11 cellular contexts compared by ENCODE assay signal in genomic region chr3:194083253-194084224, GRCh38. TPM values are rescaled to one million over a fixed set of nuclear protein-coding genes. Genes with fewer than 3 reads are reported as not detected.
DNase-seq lines count a peak whose midpoint lies in the region; ATAC-seq and TF ChIP-seq lines count a peak whose summit lies in the region.
"Had no signal": no experiment of that assay in that cellular context is flagged by ENCODE, and none has a peak within 500 bp of the region (broad histone marks: within the 10 kb centered on the region; RNA-seq: fewer than 3 reads in every experiment).

No MANE protein-coding gene starts in this region.

- no peak for TF ChIP-seq POLR2A in adrenal gland (IDR thresholded peaks at IDR 0.05)

- H3K4me3 ChIP-seq in adrenal gland = no peak overlapping the region

- no peak for TF ChIP-seq CTCF in adrenal gland (IDR thresholded peaks at IDR 0.05)

- H3K4me1 ChIP-seq in adrenal gland (replicated peaks in 1 of 2) = peaks cover 0 to 6% of the 10 kb centered on the region in 2 donors

- H3K27ac ChIP-seq in adrenal gland = peak overlapping the region in 1 of 5 donors; percentile 73
- H3K27ac ChIP-seq: neutrophil had no signal

- ATAC-seq in GM18508 (IDR thresholded peaks at IDR 0.05; ENCODE audit: insufficient read depth, unreplicated experiment) (peak; percentile 11), GM21515 (IDR thresholded peaks at IDR 0.05; ENCODE audit: unreplicated experiment) (peak; percentile 39), HG03175 (IDR thresholded peaks at IDR 0.05; ENCODE audit: unreplicated experiment) (peak; percentile 47), left ventricle myocardium superior (peak; percentile 50)

- DNase-seq in left ventricle myocardium superior (no peak), midbrain (lab: John Stamatoyannopoulos, UW) (no peak), DMS153 (lab: John Stamatoyannopoulos, UW) (no peak), NCI-H2029 treated with DMSO at 0.1 percent for 48 hours (lab: John Stamatoyannopoulos, UW) (no peak), adrenal gland (no peak)
- DNase-seq: activated T-cell treated with anti-CD3 and anti-CD28 coated beads for 4 hours, H9 had no signal

- H3K36me3 ChIP-seq in adrenal gland (replicated peaks in 1 of 2) = no peaks in the 10 kb centered on the region
- H3K36me3 ChIP-seq: neutrophil had no signal

- WGBS in adrenal gland, 4 donors = 88 to 95% (median 92%) methylated on average over 8 to 11 of the region's 11 CpGs

- H3K9me3 ChIP-seq in adrenal gland (replicated peaks in 1 of 3) = no peaks in the 10 kb centered on the region
- H3K9me3 ChIP-seq: neutrophil had no signal

- intact Hi-C loops in left ventricle myocardium superior (cut with micrococcal nuclease) (no loop called here), adrenal gland (cut with DNase I) (no loop called here)

- no peaks in the 10 kb centered on the region for H3K27me3 ChIP-seq in adrenal gland

RNA-seq across cellular contexts. Expression of gene HES1, which starts 52.4 kb away (rescaled TPM):
- 13.4 TPM for total RNA-seq in left ventricle myocardium superior
- total RNA-seq in adrenal gland = 10 to 100 TPM; 22.8 to 59.3 (median 38.8) TPM
- polyA plus RNA-seq in adrenal gland = 10 to 100 TPM; 14.3 to 34.3 (median 34.2) TPM
